ENCODE assay signal across 11 cellular contexts in genomic region chr3:107988464-107989156, GRCh38.
A peak's percentile ranks its signal among the peaks of the same experiment; 100 is the strongest.
DNase-seq lines count a peak whose midpoint lies in the region; ATAC-seq lines count a peak whose summit lies in the region.
"Had no signal": no experiment of that assay in that cellular context is flagged by ENCODE, and none has a peak within 500 bp of the region (broad histone marks: within the 10 kb centered on the region; RNA-seq: fewer than 3 reads in every experiment).

No MANE protein-coding gene starts in this region.

- peak; percentile 75 for DNase-seq in AG20443 (ENCODE audit: low spot score)
- DNase-seq in HT-29 (ENCODE audit: low spot score), result peak; percentile 75
- peak; percentile 69 for DNase-seq in astrocyte of the hippocampus (ENCODE audit: low read depth, low spot score)
- peak; percentile 36 to 66 for DNase-seq in lung microvascular endothelial cell (ENCODE audit: low read depth in 2 of 2)
- no peak for DNase-seq in NCI-H2107 treated with DMSO at 0.1 percent for 48 hours (lab: John Stamatoyannopoulos, UW; ENCODE audit: unreplicated experiment)
- no peak for DNase-seq in HuH-7 (ENCODE audit: low spot score)
- DNase-seq in NCI-H82 treated with DMSO at 0.1 percent for 48 hours (lab: John Stamatoyannopoulos, UW; ENCODE audit: unreplicated experiment), result no peak
- DNase-seq: activated T-cell treated with anti-CD3 and anti-CD28 coated beads, Interleukin-2, amount 50 U/mL, for 1 hour; naive B cell had no signal

- ATAC-seq in GM19328 (IDR thresholded peaks at IDR 0.05; ENCODE audit: unreplicated experiment), result no peak
- ATAC-seq: K562 had no signal

Comparison
In these comparisons a context has a peak if more than half of its experiments do, and no peak if none do; other contexts are left out.
1. DNase-seq: peak in AG20443 (single experiment), HT-29 (single experiment), astrocyte of the hippocampus (single experiment) and lung microvascular endothelial cell (2 of 2); none in NCI-H2107 treated with DMSO at 0.1 percent for 48 hours (single experiment), HuH-7 (single experiment) and NCI-H82 treated with DMSO at 0.1 percent for 48 hours (single experiment).